Comparison of ENCODE assay signal across 8 cellular contexts in the genomic region with DNA sequence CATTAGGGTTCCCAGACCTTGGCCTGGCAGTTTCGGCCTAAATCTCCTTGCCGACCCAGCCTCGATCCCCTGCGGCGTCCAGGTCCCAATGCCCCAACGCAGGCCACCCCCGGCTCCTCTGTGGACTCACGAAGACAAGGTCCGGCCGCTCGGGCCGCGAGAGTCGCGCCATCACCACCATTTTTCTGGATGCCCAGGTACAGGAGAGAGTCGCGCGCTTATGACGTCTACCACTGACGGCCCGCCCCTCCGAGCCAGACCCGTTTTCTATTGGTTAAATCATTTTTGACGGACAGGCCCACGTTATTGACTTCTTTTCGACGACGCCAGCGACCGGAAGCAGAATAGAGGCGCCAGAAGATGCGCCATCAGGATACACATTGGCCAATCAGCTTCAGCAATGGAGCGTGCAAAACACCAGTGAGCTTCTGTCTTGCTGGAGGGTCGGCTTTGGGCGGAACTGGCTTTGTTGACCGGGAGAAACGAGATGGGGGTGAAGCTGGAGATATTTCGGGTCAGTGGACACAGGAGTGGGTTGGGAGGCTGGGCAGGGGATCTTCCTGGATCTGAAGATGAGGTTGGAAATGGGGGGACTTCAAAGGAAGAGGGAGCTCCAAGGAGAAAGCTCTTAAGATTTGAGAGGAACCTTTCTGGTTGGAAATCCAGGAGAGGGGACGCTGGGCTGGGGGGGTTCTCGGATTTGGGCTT. TPM values are rescaled to one million over a fixed set of nuclear protein-coding genes. Genes with fewer than 3 reads are reported as not detected.
DNase-seq lines count a peak whose midpoint lies in the region; ATAC-seq and TF ChIP-seq lines count a peak whose summit lies in the region.

A gene with protein sequence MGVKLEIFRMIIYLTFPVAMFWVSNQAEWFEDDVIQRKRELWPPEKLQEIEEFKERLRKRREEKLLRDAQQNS (plus strand): TSS at position 447 of the 708 bp plus-strand sequence. CDS start 41 bp downstream, at position 488.
A gene (minus strand): TSS at position 199 of the 708 bp plus-strand sequence. CDS start 18 bp downstream, at position 181.

- DNase-seq in DMS 273 (lab: John Stamatoyannopoulos, UW; ENCODE audit: unreplicated experiment) (peak; percentile 99), PC-3 (peak; percentile 100), activated T-cell treated with anti-CD3 and anti-CD28 coated beads for 48 hours (ENCODE audit: low read depth) (peak; percentile 88), epithelial cell of esophagus (ENCODE audit: low read depth) (peak; percentile 99)
- DNase-seq in stimulated activated CD8-positive, alpha-beta memory T cell treated with anti-CD3 and anti-CD28 coated beads, Interleukin-4, amount 100 ng/mL, for 1 hour (ENCODE audit: low read depth in 2 of 2, low spot score in 1 of 2) = peak; percentile 88 to 93

- H3K4me3 ChIP-seq in PC-3 (ENCODE audit: low read length) (peak within 1 kb of the TSS; percentile 87), epithelial cell of esophagus (ENCODE audit: low read length) (peak within 1 kb of the TSS; percentile 100), mononuclear cell (ENCODE audit: low read length) (peak within 1 kb of the TSS; percentile 86)

- TF ChIP-seq CTCF in PC-3 (conservative IDR thresholded peaks at IDR 0.05; ENCODE audit: low read depth, low read length) = no peak
- no peak for TF ChIP-seq CTCF in epithelial cell of esophagus (IDR thresholded peaks at IDR 0.05; ENCODE audit: insufficient read depth, low read depth, low read length, missing control alignments)

- BruUV-seq in PC-3 (replicated peaks; lab: Mats Ljungman, UMichigan) = no TSS peak

- peak within 1 kb of the TSS; percentile 89 for H3K9ac ChIP-seq in PC-3 (ENCODE audit: low read length)

- CTCF ChIA-PET in PC-3 (lab: Charles Lee) = interaction anchor here (0.8 to 1.3 kb wide), 3 partner anchors 32 to 61 kb away, joined by 3 to 14 read pairs (median 3); a partner anchor contains a TSS

- TF ChIP-seq RAD21 in Ishikawa (IDR thresholded peaks at IDR 0.05; ENCODE audit: low read depth) = no peak

- ATAC-seq in GM21528 (IDR thresholded peaks at IDR 0.05; ENCODE audit: low FRiP score, unreplicated experiment) = peak; percentile 68
- peak; percentile 99 for ATAC-seq in PC-3

- POLR2A ChIA-PET in PC-3 (lab: Charles Lee; ENCODE audit: unreplicated experiment) = interaction anchor here (1.8 kb wide), 1 partner anchor 61 kb away, joined by 48 read pairs; no protein-coding TSS in a partner anchor

- peak within 1 kb of the TSS; percentile 43 for H2AFZ ChIP-seq in PC-3 (ENCODE audit: low read length)

- TF ChIP-seq EP300 in Ishikawa (IDR thresholded peaks at IDR 0.05; ENCODE audit: borderline replicate concordance) = no peak

- peaks cover 13% of the 10 kb centered on the region; the same call in 1 of the 2 replicates for H3K36me3 ChIP-seq in PC-3 (ENCODE audit: low read depth, low read length)

- H3K9me3 ChIP-seq in PC-3 (ENCODE audit: low read length) (no peaks in the 10 kb centered on the region), mononuclear cell (ENCODE audit: low read depth, low read length) (no peaks in the 10 kb centered on the region)

- no peak within 1 kb of the TSS for H3K27ac ChIP-seq in PC-3 (ENCODE audit: low read length)

- H4K20me1 ChIP-seq in PC-3 (ENCODE audit: low read length) = no peaks in the 10 kb centered on the region

- no peaks in the 10 kb centered on the region for H3F3A ChIP-seq in PC-3 (ENCODE audit: low read length, unreplicated experiment)

- H3K27me3 ChIP-seq in PC-3 (ENCODE audit: low read length) = no peaks in the 10 kb centered on the region
- H3K27me3 ChIP-seq in mononuclear cell (ENCODE audit: insufficient read depth, low read length) = no peaks in the 10 kb centered on the region

- no peaks in the 10 kb centered on the region for H3K9me2 ChIP-seq in PC-3 (replicated peaks; ENCODE audit: low read length)

- H3K79me2 ChIP-seq in PC-3 (ENCODE audit: low read length) = peaks cover 57% of the 10 kb centered on the region

- H3K4me2 ChIP-seq in PC-3 (ENCODE audit: low read length) = peak within 1 kb of the TSS; percentile 95

- H3K4me1 ChIP-seq in PC-3 (ENCODE audit: insufficient read depth, low read length) (peaks cover 15% of the 10 kb centered on the region), mononuclear cell (ENCODE audit: insufficient read depth, low read length) (peaks cover 30% of the 10 kb centered on the region)

- intact Hi-C loops in PC-3 (cut with micrococcal nuclease) = no loop called here

TF ChIP-seq in Ishikawa, 13 proteins besides CTCF, POLR2A, EP300 and RAD21:
- TF ChIP-seq CEBPB (IDR thresholded peaks at IDR 0.05) = no peak
- TF ChIP-seq CREB1 (IDR thresholded peaks at IDR 0.05; ENCODE audit: low read depth) = peak; percentile 98
- TF ChIP-seq, protein P1, sequence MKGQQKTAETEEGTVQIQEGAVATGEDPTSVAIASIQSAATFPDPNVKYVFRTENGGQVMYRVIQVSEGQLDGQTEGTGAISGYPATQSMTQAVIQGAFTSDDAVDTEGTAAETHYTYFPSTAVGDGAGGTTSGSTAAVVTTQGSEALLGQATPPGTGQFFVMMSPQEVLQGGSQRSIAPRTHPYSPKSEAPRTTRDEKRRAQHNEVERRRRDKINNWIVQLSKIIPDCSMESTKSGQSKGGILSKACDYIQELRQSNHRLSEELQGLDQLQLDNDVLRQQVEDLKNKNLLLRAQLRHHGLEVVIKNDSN (IDR thresholded peaks at IDR 0.05) = peak; percentile 29; the same call in 1 of the 2 replicates
- TF ChIP-seq, protein P2, sequence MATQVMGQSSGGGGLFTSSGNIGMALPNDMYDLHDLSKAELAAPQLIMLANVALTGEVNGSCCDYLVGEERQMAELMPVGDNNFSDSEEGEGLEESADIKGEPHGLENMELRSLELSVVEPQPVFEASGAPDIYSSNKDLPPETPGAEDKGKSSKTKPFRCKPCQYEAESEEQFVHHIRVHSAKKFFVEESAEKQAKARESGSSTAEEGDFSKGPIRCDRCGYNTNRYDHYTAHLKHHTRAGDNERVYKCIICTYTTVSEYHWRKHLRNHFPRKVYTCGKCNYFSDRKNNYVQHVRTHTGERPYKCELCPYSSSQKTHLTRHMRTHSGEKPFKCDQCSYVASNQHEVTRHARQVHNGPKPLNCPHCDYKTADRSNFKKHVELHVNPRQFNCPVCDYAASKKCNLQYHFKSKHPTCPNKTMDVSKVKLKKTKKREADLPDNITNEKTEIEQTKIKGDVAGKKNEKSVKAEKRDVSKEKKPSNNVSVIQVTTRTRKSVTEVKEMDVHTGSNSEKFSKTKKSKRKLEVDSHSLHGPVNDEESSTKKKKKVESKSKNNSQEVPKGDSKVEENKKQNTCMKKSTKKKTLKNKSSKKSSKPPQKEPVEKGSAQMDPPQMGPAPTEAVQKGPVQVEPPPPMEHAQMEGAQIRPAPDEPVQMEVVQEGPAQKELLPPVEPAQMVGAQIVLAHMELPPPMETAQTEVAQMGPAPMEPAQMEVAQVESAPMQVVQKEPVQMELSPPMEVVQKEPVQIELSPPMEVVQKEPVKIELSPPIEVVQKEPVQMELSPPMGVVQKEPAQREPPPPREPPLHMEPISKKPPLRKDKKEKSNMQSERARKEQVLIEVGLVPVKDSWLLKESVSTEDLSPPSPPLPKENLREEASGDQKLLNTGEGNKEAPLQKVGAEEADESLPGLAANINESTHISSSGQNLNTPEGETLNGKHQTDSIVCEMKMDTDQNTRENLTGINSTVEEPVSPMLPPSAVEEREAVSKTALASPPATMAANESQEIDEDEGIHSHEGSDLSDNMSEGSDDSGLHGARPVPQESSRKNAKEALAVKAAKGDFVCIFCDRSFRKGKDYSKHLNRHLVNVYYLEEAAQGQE (IDR thresholded peaks at IDR 0.05; ENCODE audit: low read depth) = no peak
- TF ChIP-seq EGR1 (IDR thresholded peaks at IDR 0.05) = no peak
- no peak for TF ChIP-seq ZBTB7A (IDR thresholded peaks at IDR 0.05; ENCODE audit: low read depth)
- TF ChIP-seq YY1 (IDR thresholded peaks at IDR 0.05; ENCODE audit: low read depth) = peak; percentile 92
- TF ChIP-seq TAF1 (IDR thresholded peaks at IDR 0.05; ENCODE audit: low read depth) = peak; percentile 64
- no peak; the same call in 1 of the 2 replicates for TF ChIP-seq TCF12 (IDR thresholded peaks at IDR 0.05; ENCODE audit: low read depth)
- 0 out of 2 replicates have a peak, but pooled peaks have one; percentile 6 for TF ChIP-seq NFIC (IDR thresholded peaks at IDR 0.05)
- TF ChIP-seq, protein P3, sequence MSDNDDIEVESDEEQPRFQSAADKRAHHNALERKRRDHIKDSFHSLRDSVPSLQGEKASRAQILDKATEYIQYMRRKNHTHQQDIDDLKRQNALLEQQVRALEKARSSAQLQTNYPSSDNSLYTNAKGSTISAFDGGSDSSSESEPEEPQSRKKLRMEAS (IDR thresholded peaks at IDR 0.05) = peak; percentile 68
- peak; percentile 26; the same call in 1 of the 2 replicates for TF ChIP-seq FOXM1 (IDR thresholded peaks at IDR 0.05; ENCODE audit: borderline replicate concordance, low read depth)
- TF ChIP-seq TEAD4 (IDR thresholded peaks at IDR 0.05) = no peak

RNA-seq across cellular contexts. Expression of the first gene that starts in this region (rescaled TPM):
- total RNA-seq in PC-3 (2014; rRNA removed) (101 and 141 TPM in 2 replicates), mononuclear cell (14.3 TPM)

RNA-seq across cellular contexts. Expression of the second gene that starts in this region (rescaled TPM):
- total RNA-seq in PC-3 (2014; rRNA removed) (81.1 and 84.4 TPM in 2 replicates), mononuclear cell (53.2 TPM)
